ENCODE assay signal across 27 cellular contexts in genomic region chr11:72784662-72785061, GRCh38.
"Had no signal": no experiment of that assay in that cellular context is flagged by ENCODE, and none has a peak within 500 bp of the region (broad histone marks: within the 10 kb centered on the region; RNA-seq: fewer than 3 reads in every experiment).

No MANE protein-coding gene starts in this region.

- H3K27ac ChIP-seq: adrenal gland, ascending aorta, brain microvascular endothelial cell, left lung, spleen, thyroid gland had no signal

- H3K27me3 ChIP-seq: adrenal gland, ascending aorta, brain microvascular endothelial cell, thyroid gland had no signal

- H3K9me3 Mint-ChIP-seq: activated naive CD4-positive, alpha-beta T cell treated with anti-CD3 and anti-CD28 coated beads, Interleukin-2, amount 50 U/mL, for 72 hours; activated T-helper 17 cell treated with anti-CD3 and anti-CD28 coated beads, Interleukin-2, amount 50 U/mL, for 72 hours; effector memory CD8-positive, alpha-beta T cell; immature natural killer cell; nephron progenitor cell had no signal

- H3K4me3 Mint-ChIP-seq: activated CD8-positive, alpha-beta T cell treated with anti-CD3 and anti-CD28 coated beads, Interleukin-2, amount 10 ng/mL, durations not matched to agents 7 days and 5 days; activated T-helper 17 cell treated with anti-CD3 and anti-CD28 coated beads, Interleukin-2, amount 50 U/mL, for 72 hours; effector memory CD8-positive, alpha-beta T cell; nephron progenitor cell had no signal

- FAIRE-seq: endothelial cell of umbilical vein had no signal

- H3K4me3 ChIP-seq: adrenal gland, ascending aorta, left lung, lung, spleen, thyroid gland had no signal

- H3K27ac Mint-ChIP-seq: activated CD8-positive, alpha-beta T cell treated with anti-CD3 and anti-CD28 coated beads, Interleukin-2, amount 10 ng/mL, durations not matched to agents 7 days and 5 days; activated naive CD4-positive, alpha-beta T cell treated with anti-CD3 and anti-CD28 coated beads, Interleukin-2, amount 50 U/mL, for 72 hours; activated T-helper 17 cell treated with anti-CD3 and anti-CD28 coated beads, Interleukin-2, amount 50 U/mL, for 72 hours; effector memory CD8-positive, alpha-beta T cell; nephron progenitor cell had no signal

- H3K36me3 Mint-ChIP-seq: activated naive CD4-positive, alpha-beta T cell treated with anti-CD3 and anti-CD28 coated beads, Interleukin-2, amount 50 U/mL, for 72 hours; immature natural killer cell had no signal

- H3K36me3 ChIP-seq: adrenal gland, ascending aorta, brain microvascular endothelial cell, left lung, spleen, thyroid gland had no signal

- H3K9me3 ChIP-seq: adrenal gland, ascending aorta, left lung, spleen, thyroid gland had no signal

- H3K27me3 Mint-ChIP-seq: activated T-helper 17 cell treated with anti-CD3 and anti-CD28 coated beads, Interleukin-2, amount 50 U/mL, for 72 hours; effector memory CD8-positive, alpha-beta T cell had no signal

- DNase-seq: activated CD4-positive, alpha-beta T cell treated with anti-CD3 and anti-CD28 coated beads, Interleukin-2, amount 50 U/mL, for 1 hour; activated CD8-positive, alpha-beta T cell treated with anti-CD3 and anti-CD28 coated beads, Interleukin-2, amount 10 ng/mL, durations not matched to agents 7 days and 5 days; activated T-cell treated with anti-CD3 and anti-CD28 coated beads, Interleukin-2, amount 50 U/mL, for 1 hour; adrenal gland; brain microvascular endothelial cell; central memory CD4-positive, alpha-beta T cell; effector memory CD8-positive, alpha-beta T cell; foreskin melanocyte; immature natural killer cell; kidney glomerular epithelial cell; left lung; midbrain; nephron progenitor cell; occipital lobe; retina; spleen; stimulated activated CD4-positive, alpha-beta T cell treated with anti-CD3 and anti-CD28 coated beads, Interleukin-4, amount 100 ng/mL, for 24 hours; stimulated activated naive CD8-positive, alpha-beta T cell treated with anti-CD3 and anti-CD28 coated beads, Interleukin-15, Interleukin-2, amounts not matched to agents 100 U/mL and 50 U/mL, for 24 hours; substantia nigra; SW 1271; T-helper 2 cell; thyroid gland had no signal
